Comparison of ENCODE assay signal across 33 cellular contexts in genomic region chr5:175883506-175883905, GRCh38. TPM values are rescaled to one million over a fixed set of nuclear protein-coding genes. Genes with fewer than 3 reads are reported as not detected.
"Had no signal": no experiment of that assay in that cellular context is flagged by ENCODE, and none has a peak within 500 bp of the region (broad histone marks: within the 10 kb centered on the region; RNA-seq: fewer than 3 reads in every experiment).

No MANE protein-coding gene starts in this region.

- ATAC-seq: activated CD8-positive, alpha-beta T cell treated with anti-CD3 and anti-CD28 coated beads for 36 hours; activated naive CD8-positive, alpha-beta T cell treated with anti-CD3 and anti-CD28 coated beads, Interleukin-2, amount 50 U/mL, for 24 hours; activated T-cell treated with anti-CD3 and anti-CD28 coated beads, Interleukin-2, amount 50 U/mL, for 4 hours; activated T-cell treated with anti-CD3 and anti-CD28 coated beads, Interleukin-2, amount 50 U/mL, for 72 hours; activated T-helper 17 cell treated with anti-CD3 and anti-CD28 coated beads, Interleukin-2, amount 50 U/mL, for 72 hours had no signal

- H3K9me3 ChIP-seq: ascending aorta had no signal

- H3K4me3 ChIP-seq: ascending aorta, cardiac muscle cell had no signal

- DNase-seq: activated B cell treated with CpG ODN at 0.5 μM for 24 hours; activated CD4-positive, alpha-beta memory T cell treated with anti-CD3 and anti-CD28 coated beads for 36 hours; activated CD4-positive, alpha-beta T cell treated with anti-CD3 and anti-CD28 coated beads for 4 hours; activated CD4-positive, alpha-beta T cell treated with anti-CD3 and anti-CD28 coated beads, Interleukin-2, amount 10 ng/mL, durations not matched to agents 24 days and 14 days; activated CD4-positive, alpha-beta T cell treated with anti-CD3 and anti-CD28 coated beads, Interleukin-2, amount 50 U/mL, for 1 hour; activated CD4-positive, alpha-beta T cell treated with anti-CD3 and anti-CD28 coated beads, Interleukin-2, amount 50 U/mL, for 4 hours; activated CD4-positive, CD25-positive, alpha-beta regulatory T cell treated with anti-CD3 and anti-CD28 coated beads, Interleukin-2, amount 50 U/mL, for 72 hours; activated CD8-positive, alpha-beta memory T cell treated with anti-CD3 and anti-CD28 coated beads, Interleukin-2, amount 50 U/mL, for 4 hours; activated CD8-positive, alpha-beta T cell treated with anti-CD3 and anti-CD28 coated beads for 36 hours; activated gamma-delta T cell; activated naive CD4-positive, alpha-beta T cell treated with anti-CD3 and anti-CD28 coated beads, Interleukin-2, amount 10 ng/mL, durations not matched to agents 7 days and 5 days; activated naive CD4-positive, alpha-beta T cell treated with Interleukin-2 at 50 U/mL for 16 hours; activated naive CD8-positive, alpha-beta T cell treated with anti-CD3 and anti-CD28 coated beads, Interleukin-2, amount 10 ng/mL, durations not matched to agents 7 days and 5 days; activated naive CD8-positive, alpha-beta T cell treated with anti-CD3 and anti-CD28 coated beads, Interleukin-2, amount 50 U/mL, for 24 hours; activated T-cell treated with anti-CD3 and anti-CD28 coated beads for 4 hours; activated T-cell treated with anti-CD3 and anti-CD28 coated beads, Interleukin-2, amount 50 U/mL, for 1 hour; activated T-cell treated with anti-CD3 and anti-CD28 coated beads, Interleukin-2, amount 50 U/mL, for 4 hours; activated T-cell treated with anti-CD3 and anti-CD28 coated beads, Interleukin-2, amount 50 U/mL, for 72 hours; amygdala; anterior cingulate cortex; caudate nucleus; cerebellar nuclear complex; T-helper 1 cell; T-helper 2 cell; T-helper 9 cell had no signal

- H3K36me3 ChIP-seq: ascending aorta, cardiac muscle cell had no signal

- H3K27ac ChIP-seq: ascending aorta, cardiac muscle cell, VCaP had no signal

- H3K4me1 ChIP-seq: ascending aorta had no signal

- FAIRE-seq: bronchial epithelial cell, TTC549 had no signal

- H3K27me3 ChIP-seq: ascending aorta, cardiac muscle cell had no signal

RNA-seq across cellular contexts. Expression of gene CPLX2, which starts 12.1 kb away (rescaled TPM):
- total RNA-seq: activated B cell treated with CpG ODN at 0.5 μM for 24 hours; activated CD4-positive, alpha-beta memory T cell treated with anti-CD3 and anti-CD28 coated beads for 36 hours; activated CD4-positive, alpha-beta T cell treated with anti-CD3 and anti-CD28 coated beads, Interleukin-2, amount 10 ng/mL, durations not matched to agents 24 days and 14 days; activated CD8-positive, alpha-beta memory T cell treated with anti-CD3 and anti-CD28 coated beads for 36 hours; activated CD8-positive, alpha-beta T cell treated with anti-CD3 and anti-CD28 coated beads for 36 hours; activated naive CD8-positive, alpha-beta T cell treated with anti-CD3 and anti-CD28 coated beads, Interleukin-2, amount 10 ng/mL, durations not matched to agents 7 days and 5 days; activated T-cell treated with anti-CD3 and anti-CD28 coated beads, Interleukin-2, amount 50 U/mL, for 72 hours; activated T-helper 1 cell treated with anti-CD3 and anti-CD28 coated beads, Interleukin-12 subunit alpha, Interleukin-12 subunit beta, Interleukin-2, Interleukin-4 antibody, amounts not matched to agents 30 ng/mL and 10 ng/mL and 1 ng/mL, durations not matched to agents 14 hours and 24 hours and 36 hours; activated T-helper 17 cell treated with anti-CD3 and anti-CD28 coated beads, Interleukin-2, amount 50 U/mL, for 72 hours; ascending aorta; bronchial epithelial cell; cardiac muscle cell had no signal
